In genomic region chr15:71449363-71449762, GRCh38 we compare ENCODE assay signal across 22 cellular contexts.
"Had no signal": no experiment of that assay in that cellular context is flagged by ENCODE, and none has a peak within 500 bp of the region (broad histone marks: within the 10 kb centered on the region; RNA-seq: fewer than 3 reads in every experiment).

No MANE protein-coding gene starts in this region.

- H3K27me3 ChIP-seq: esophagus muscularis mucosa, left lung, tibial nerve had no signal

- H3K27ac Mint-ChIP-seq: activated CD4-positive, alpha-beta memory T cell treated with anti-CD3 and anti-CD28 coated beads, Interleukin-2, amount 10 ng/mL, durations not matched to agents 7 days and 5 days; activated CD4-positive, alpha-beta T cell treated with anti-CD3 and anti-CD28 coated beads, Interleukin-2, amount 10 ng/mL, durations not matched to agents 24 days and 14 days; activated naive CD8-positive, alpha-beta T cell treated with anti-CD3 and anti-CD28 coated beads, Interleukin-2, amount 50 U/mL, for 24 hours; activated T-cell treated with anti-CD3 and anti-CD28 coated beads, Interleukin-2, amount 50 U/mL, for 24 hours; dendritic cell treated with granulocyte-macrophage colony-stimulating factor and Interleukin-4, amounts not matched to agents 40 ng/mL and 50 ng/mL, for 4 days; endodermal cell; immature natural killer cell; nephron progenitor cell had no signal

- DNase-seq: activated CD4-positive, alpha-beta memory T cell treated with anti-CD3 and anti-CD28 coated beads, Interleukin-2, amount 10 ng/mL, durations not matched to agents 7 days and 5 days; activated CD4-positive, alpha-beta T cell treated with anti-CD3 and anti-CD28 coated beads, Interleukin-2, amount 10 ng/mL, durations not matched to agents 24 days and 14 days; activated CD4-positive, CD25-positive, alpha-beta regulatory T cell treated with anti-CD3 and anti-CD28 coated beads, Interleukin-2, amount 50 U/mL, for 72 hours; activated CD8-positive, alpha-beta memory T cell treated with anti-CD3 and anti-CD28 coated beads, Interleukin-2, amount 50 U/mL, for 48 hours; activated gamma-delta T cell treated with Interleukin-2 at 50 U/mL for 16 hours; activated naive CD4-positive, alpha-beta T cell treated with anti-CD3 and anti-CD28 coated beads, Interleukin-2, amount 50 U/mL, for 16 hours; activated naive CD8-positive, alpha-beta T cell treated with anti-CD3 and anti-CD28 coated beads, Interleukin-2, amount 50 U/mL, for 24 hours; activated T-cell treated with anti-CD3 and anti-CD28 coated beads, Interleukin-2, amount 50 U/mL, for 24 hours; immature natural killer cell; left lung; naive B cell; stimulated activated CD4-positive, alpha-beta T cell treated with anti-CD3 and anti-CD28 coated beads, Interleukin-1b, Interleukin-23, amount 100 ng/mL, for 48 hours; stimulated activated naive CD4-positive, alpha-beta T cell; T-helper 2 cell had no signal

- H3K36me3 ChIP-seq: esophagus muscularis mucosa, left lung, neutrophil, tibial nerve had no signal

- H3K9me3 ChIP-seq: esophagus muscularis mucosa, left lung, neutrophil, tibial nerve had no signal

- H3K4me3 ChIP-seq: esophagus muscularis mucosa, left lung, smooth muscle cell, tibial nerve had no signal

- H3K9me3 Mint-ChIP-seq: activated CD4-positive, alpha-beta memory T cell treated with anti-CD3 and anti-CD28 coated beads, Interleukin-2, amount 10 ng/mL, durations not matched to agents 7 days and 5 days; activated CD4-positive, alpha-beta T cell treated with anti-CD3 and anti-CD28 coated beads, Interleukin-2, amount 10 ng/mL, durations not matched to agents 24 days and 14 days; activated naive CD8-positive, alpha-beta T cell treated with anti-CD3 and anti-CD28 coated beads, Interleukin-2, amount 50 U/mL, for 24 hours; activated T-cell treated with anti-CD3 and anti-CD28 coated beads, Interleukin-2, amount 50 U/mL, for 24 hours; central memory CD8-positive, alpha-beta T cell; dendritic cell treated with granulocyte-macrophage colony-stimulating factor and Interleukin-4, amounts not matched to agents 40 ng/mL and 50 ng/mL, for 4 days; endodermal cell; immature natural killer cell; naive B cell; nephron progenitor cell had no signal

- H3K36me3 Mint-ChIP-seq: immature natural killer cell, naive B cell had no signal

- H3K27me3 Mint-ChIP-seq: activated CD4-positive, alpha-beta T cell treated with anti-CD3 and anti-CD28 coated beads, Interleukin-2, amount 10 ng/mL, durations not matched to agents 24 days and 14 days; activated naive CD8-positive, alpha-beta T cell treated with anti-CD3 and anti-CD28 coated beads, Interleukin-2, amount 50 U/mL, for 24 hours had no signal

- H3K27ac ChIP-seq: esophagus muscularis mucosa, left lung, neutrophil, tibial nerve had no signal

- H3K4me1 Mint-ChIP-seq: activated CD4-positive, alpha-beta memory T cell treated with anti-CD3 and anti-CD28 coated beads, Interleukin-2, amount 10 ng/mL, durations not matched to agents 7 days and 5 days; activated CD4-positive, alpha-beta T cell treated with anti-CD3 and anti-CD28 coated beads, Interleukin-2, amount 10 ng/mL, durations not matched to agents 24 days and 14 days; activated naive CD8-positive, alpha-beta T cell treated with anti-CD3 and anti-CD28 coated beads, Interleukin-2, amount 50 U/mL, for 24 hours; central memory CD8-positive, alpha-beta T cell; immature natural killer cell; naive B cell had no signal

- H3K4me2 ChIP-seq: smooth muscle cell had no signal

- H3K4me3 Mint-ChIP-seq: activated CD4-positive, alpha-beta memory T cell treated with anti-CD3 and anti-CD28 coated beads, Interleukin-2, amount 10 ng/mL, durations not matched to agents 7 days and 5 days; activated CD4-positive, alpha-beta T cell treated with anti-CD3 and anti-CD28 coated beads, Interleukin-2, amount 10 ng/mL, durations not matched to agents 24 days and 14 days; activated naive CD8-positive, alpha-beta T cell treated with anti-CD3 and anti-CD28 coated beads, Interleukin-2, amount 50 U/mL, for 24 hours; activated T-cell treated with anti-CD3 and anti-CD28 coated beads, Interleukin-2, amount 50 U/mL, for 24 hours; central memory CD8-positive, alpha-beta T cell; dendritic cell treated with granulocyte-macrophage colony-stimulating factor and Interleukin-4, amounts not matched to agents 40 ng/mL and 50 ng/mL, for 4 days; endodermal cell; immature natural killer cell; naive B cell; nephron progenitor cell had no signal

- ATAC-seq: activated naive CD8-positive, alpha-beta T cell treated with anti-CD3 and anti-CD28 coated beads, Interleukin-2, amount 50 U/mL, for 24 hours had no signal
